In the genomic region with DNA sequence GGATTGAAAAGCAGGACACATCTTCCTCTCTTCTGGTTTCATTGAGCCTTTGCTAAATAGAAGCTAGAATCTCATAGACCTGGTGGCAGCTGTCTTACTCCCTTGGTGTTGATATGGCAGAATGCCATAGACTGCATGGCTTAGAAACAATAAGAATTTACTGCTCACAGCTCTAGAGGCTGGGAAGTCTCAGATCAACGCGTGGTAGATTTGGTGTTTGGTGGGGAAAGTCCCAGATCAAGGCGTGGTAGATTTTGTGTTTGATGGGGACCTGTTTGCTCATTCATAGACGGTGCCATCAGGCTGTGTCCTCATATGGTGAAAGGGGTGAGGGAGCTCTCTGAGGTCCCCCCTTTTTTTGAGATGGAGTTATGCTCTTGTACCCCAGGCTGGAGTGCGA, we compare ENCODE assay signal across 24 cellular contexts. TPM values are rescaled to one million over a fixed set of nuclear protein-coding genes. Genes with fewer than 3 reads are reported as not detected.
DNase-seq lines count a peak whose midpoint lies in the region; ATAC-seq and TF ChIP-seq lines count a peak whose summit lies in the region.
"Had no signal": no experiment of that assay in that cellular context is flagged by ENCODE, and none has a peak within 500 bp of the region (broad histone marks: within the 10 kb centered on the region; RNA-seq: fewer than 3 reads in every experiment).

No MANE protein-coding gene starts in this region.

- intact Hi-C loops in activated naive CD4-positive, alpha-beta T cell treated with anti-CD3 and anti-CD28 coated beads for 36 hours (cut with micrococcal nuclease), result no loop called here
- intact Hi-C loops in spleen (cut with DNase I; ENCODE audit: low total_unique reads), result no loop called here

- H3K4me1 Mint-ChIP-seq in activated naive CD4-positive, alpha-beta T cell treated with anti-CD3 and anti-CD28 coated beads for 36 hours (ENCODE audit: low read depth), result no peaks in the 10 kb centered on the region
- H3K4me1 Mint-ChIP-seq in HFFc6 (ENCODE audit: low read depth), result peaks cover 17% of the 10 kb centered on the region

- peaks cover 0 to 1% (median 0%) of the 10 kb centered on the region in 7 donors for H3K27me3 ChIP-seq in spleen (replicated peaks in 1 of 7)
- H3K27me3 ChIP-seq: MG63, SJCRH30 had no signal

- TF ChIP-seq CTCF in HFFc6 (IDR thresholded peaks at IDR 0.05) (no peak), spleen (IDR thresholded peaks at IDR 0.05 in 8 of 11, conservative IDR thresholded peaks at IDR 0.05 in 3 of 11) (no peak)

- no peaks in the 10 kb centered on the region for H3K36me3 Mint-ChIP-seq in activated naive CD4-positive, alpha-beta T cell treated with anti-CD3 and anti-CD28 coated beads for 36 hours (ENCODE audit: low read depth)
- peaks cover 16% of the 10 kb centered on the region for H3K36me3 Mint-ChIP-seq in HFFc6 (ENCODE audit: low read depth)
- H3K36me3 Mint-ChIP-seq: CD4-positive, alpha-beta memory T cell had no signal

- H3K9me3 ChIP-seq in spleen, result peaks cover 0 to 4% (median 0%) of the 10 kb centered on the region in 8 donors
- H3K9me3 ChIP-seq: MG63, SJCRH30 had no signal

- H3K36me3 ChIP-seq in spleen, result no peaks in the 10 kb centered on the region
- H3K36me3 ChIP-seq: MG63, SJCRH30 had no signal

- ATAC-seq in HG02981 (IDR thresholded peaks at IDR 0.05; ENCODE audit: unreplicated experiment) (no peak), HG02798 (IDR thresholded peaks at IDR 0.05; ENCODE audit: poor library complexity, unreplicated experiment) (no peak)
- ATAC-seq: PC-3, Right ventricle myocardium inferior, SK-N-SH treated with all-trans-retinoic acid at 6 μM for 48 hours had no signal

- 61 to 82% (median 78%) methylated on average over 5 of the region's 5 CpGs for WGBS in spleen, 5 donors

- CTCF ChIA-PET in activated naive CD4-positive, alpha-beta T cell treated with anti-CD3 and anti-CD28 coated beads for 36 hours (lab: Charles Lee), result no interaction called here

- no peak for TF ChIP-seq POLR2A in spleen (IDR thresholded peaks at IDR 0.05)

- H3K4me1 ChIP-seq in spleen, result no peaks in the 10 kb centered on the region
- H3K4me1 ChIP-seq: SJCRH30 had no signal

- no peak overlapping the region for H3K27ac ChIP-seq in spleen
- H3K27ac ChIP-seq: GM23248, SJCRH30 had no signal

- no peak overlapping the region for H3K4me3 Mint-ChIP-seq in activated naive CD4-positive, alpha-beta T cell treated with anti-CD3 and anti-CD28 coated beads for 36 hours
- peak overlapping the region; percentile 7; the same call in 1 of the 2 replicates for H3K4me3 Mint-ChIP-seq in HFFc6
- H3K4me3 Mint-ChIP-seq: CD4-positive, alpha-beta memory T cell; H9 had no signal

- H3K27me3 Mint-ChIP-seq in activated naive CD4-positive, alpha-beta T cell treated with anti-CD3 and anti-CD28 coated beads for 36 hours (ENCODE audit: low read depth), result no peaks in the 10 kb centered on the region
- H3K27me3 Mint-ChIP-seq in HFFc6 (ENCODE audit: insufficient read depth), result peaks cover 2% of the 10 kb centered on the region; the same call in 1 of the 2 replicates

- no peak overlapping the region for H3K4me3 ChIP-seq in spleen
- H3K4me3 ChIP-seq: GM23248, MG63, SJCRH30 had no signal

- DNase-seq in activated naive CD4-positive, alpha-beta T cell treated with anti-CD3 and anti-CD28 coated beads for 36 hours, result peak; percentile 14
- no peak for DNase-seq in activated naive CD4-positive, alpha-beta T cell (lab: John Stamatoyannopoulos, UW)
- DNase-seq in HFFc6 (no peak), myocyte (ENCODE audit: low read depth) (peak; percentile 59), spleen (peak; percentile 27), NCI-H1048 (lab: John Stamatoyannopoulos, UW) (no peak)
- DNase-seq: C1 segment of cervical spinal cord; CD4-positive, alpha-beta memory T cell; COR-L47; GM23248; H9; KBM-7; MG63; NCI-H2029; NCI-H446 treated with DMSO at 0.1 percent for 48 hours; NCI-H526; NCI-H82; NK-92 treated with Interleukin-12 subunit alpha and Interleukin-12 subunit beta, amount 100 ng/mL, for 24 hours; PC-3 had no signal

- H3K27ac Mint-ChIP-seq in activated naive CD4-positive, alpha-beta T cell treated with anti-CD3 and anti-CD28 coated beads for 36 hours, result no peak overlapping the region
- H3K27ac Mint-ChIP-seq in HFFc6, result peak overlapping the region; percentile 71
- H3K27ac Mint-ChIP-seq: CD4-positive, alpha-beta memory T cell; H9 had no signal

- peaks cover 9% of the 10 kb centered on the region for H3K9me3 Mint-ChIP-seq in activated naive CD4-positive, alpha-beta T cell treated with anti-CD3 and anti-CD28 coated beads for 36 hours
- H3K9me3 Mint-ChIP-seq in HFFc6, result peaks cover 16% of the 10 kb centered on the region

RNA-seq across cellular contexts. Expression of a gene that starts 57.6 kb away (rescaled TPM):
- total RNA-seq in activated naive CD4-positive, alpha-beta T cell treated with anti-CD3 and anti-CD28 coated beads for 36 hours, result 10 to 100 TPM; 33.8 to 37.2 TPM
- total RNA-seq in HFFc6 (2021; fragmentation: NEBNext Ultra II Directional; extraction: Animal tissue kit (Norgen Biotek cat#: 25700)), result 10 to 100 TPM; 11.7 to 20.5 (median 13.9) TPM
- total RNA-seq in myocyte (207 and 226 TPM in 2 replicates), spleen (10 to 100 TPM; 12.6 to 34.2 (median 24.4) TPM)
- 139 TPM for polyA plus RNA-seq in myocyte (2012)
- polyA plus RNA-seq in spleen, result 10 to 100 TPM; 27.0 to 62.2 (median 45.8) TPM

Comparison
In these comparisons a context has a peak if more than half of its experiments do, and no peak if none do; other contexts are left out.
1. DNase-seq: peak in activated naive CD4-positive, alpha-beta T cell treated with anti-CD3 and anti-CD28 coated beads for 36 hours (single experiment), myocyte (single experiment) and spleen (single experiment); none in activated naive CD4-positive, alpha-beta T cell (0 of 4), HFFc6 (single experiment) and NCI-H1048 (single experiment).